ENCODE assay signal across 2 cellular contexts in the genomic region with DNA sequence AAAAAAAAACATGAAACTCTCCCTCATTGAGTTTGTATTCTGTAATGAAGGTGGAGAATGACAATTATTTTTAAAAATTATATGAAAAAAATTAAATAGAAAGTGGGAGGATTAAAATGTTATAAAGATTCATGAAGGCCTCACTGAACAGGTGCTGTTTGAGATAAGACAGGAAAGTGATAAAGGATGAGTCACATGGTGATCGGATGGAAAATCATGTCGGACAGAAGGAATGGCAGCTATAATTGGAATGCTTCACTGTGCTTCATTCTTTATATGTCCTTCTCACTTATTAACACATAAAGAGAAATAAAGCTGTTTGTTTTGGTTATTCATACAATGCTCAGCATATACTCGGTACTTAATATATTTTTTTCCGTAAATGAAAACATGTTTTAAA.
TF ChIP-seq lines count a peak whose summit lies in the region.

No MANE protein-coding gene starts in this region.

TF ChIP-seq in HCT116, 20 proteins besides CTCF, POLR2A, EP300 and RAD21 (continued from another document):
- TF ChIP-seq, protein P1, sequence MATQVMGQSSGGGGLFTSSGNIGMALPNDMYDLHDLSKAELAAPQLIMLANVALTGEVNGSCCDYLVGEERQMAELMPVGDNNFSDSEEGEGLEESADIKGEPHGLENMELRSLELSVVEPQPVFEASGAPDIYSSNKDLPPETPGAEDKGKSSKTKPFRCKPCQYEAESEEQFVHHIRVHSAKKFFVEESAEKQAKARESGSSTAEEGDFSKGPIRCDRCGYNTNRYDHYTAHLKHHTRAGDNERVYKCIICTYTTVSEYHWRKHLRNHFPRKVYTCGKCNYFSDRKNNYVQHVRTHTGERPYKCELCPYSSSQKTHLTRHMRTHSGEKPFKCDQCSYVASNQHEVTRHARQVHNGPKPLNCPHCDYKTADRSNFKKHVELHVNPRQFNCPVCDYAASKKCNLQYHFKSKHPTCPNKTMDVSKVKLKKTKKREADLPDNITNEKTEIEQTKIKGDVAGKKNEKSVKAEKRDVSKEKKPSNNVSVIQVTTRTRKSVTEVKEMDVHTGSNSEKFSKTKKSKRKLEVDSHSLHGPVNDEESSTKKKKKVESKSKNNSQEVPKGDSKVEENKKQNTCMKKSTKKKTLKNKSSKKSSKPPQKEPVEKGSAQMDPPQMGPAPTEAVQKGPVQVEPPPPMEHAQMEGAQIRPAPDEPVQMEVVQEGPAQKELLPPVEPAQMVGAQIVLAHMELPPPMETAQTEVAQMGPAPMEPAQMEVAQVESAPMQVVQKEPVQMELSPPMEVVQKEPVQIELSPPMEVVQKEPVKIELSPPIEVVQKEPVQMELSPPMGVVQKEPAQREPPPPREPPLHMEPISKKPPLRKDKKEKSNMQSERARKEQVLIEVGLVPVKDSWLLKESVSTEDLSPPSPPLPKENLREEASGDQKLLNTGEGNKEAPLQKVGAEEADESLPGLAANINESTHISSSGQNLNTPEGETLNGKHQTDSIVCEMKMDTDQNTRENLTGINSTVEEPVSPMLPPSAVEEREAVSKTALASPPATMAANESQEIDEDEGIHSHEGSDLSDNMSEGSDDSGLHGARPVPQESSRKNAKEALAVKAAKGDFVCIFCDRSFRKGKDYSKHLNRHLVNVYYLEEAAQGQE (IDR thresholded peaks at IDR 0.05; ENCODE audit: low read depth), result no peak
- TF ChIP-seq FOSL1 (IDR thresholded peaks at IDR 0.05; ENCODE audit: low read depth), result peak; percentile 48; the same call in 1 of the 2 replicates
- no peak for TF ChIP-seq CBX3 (IDR thresholded peaks at IDR 0.05; ENCODE audit: low read depth)
- TF ChIP-seq ZFX (IDR thresholded peaks at IDR 0.05), result no peak
- no peak for TF ChIP-seq POLR2AphosphoS5 (IDR thresholded peaks at IDR 0.05; ENCODE audit: low read depth, low read length)
- TF ChIP-seq JUND (IDR thresholded peaks at IDR 0.05), result peak; percentile 27

TF ChIP-seq in SK-N-SH treated with all-trans-retinoic acid at 6 μM for 48 hours, 23 proteins besides CTCF, POLR2A, EP300 and RAD21 (continued from another document):
- TF ChIP-seq PPARA (CRISPR knock-in tag; IDR thresholded peaks at IDR 0.05; ENCODE audit: borderline replicate concordance), result no peak
- TF ChIP-seq, protein P2, sequence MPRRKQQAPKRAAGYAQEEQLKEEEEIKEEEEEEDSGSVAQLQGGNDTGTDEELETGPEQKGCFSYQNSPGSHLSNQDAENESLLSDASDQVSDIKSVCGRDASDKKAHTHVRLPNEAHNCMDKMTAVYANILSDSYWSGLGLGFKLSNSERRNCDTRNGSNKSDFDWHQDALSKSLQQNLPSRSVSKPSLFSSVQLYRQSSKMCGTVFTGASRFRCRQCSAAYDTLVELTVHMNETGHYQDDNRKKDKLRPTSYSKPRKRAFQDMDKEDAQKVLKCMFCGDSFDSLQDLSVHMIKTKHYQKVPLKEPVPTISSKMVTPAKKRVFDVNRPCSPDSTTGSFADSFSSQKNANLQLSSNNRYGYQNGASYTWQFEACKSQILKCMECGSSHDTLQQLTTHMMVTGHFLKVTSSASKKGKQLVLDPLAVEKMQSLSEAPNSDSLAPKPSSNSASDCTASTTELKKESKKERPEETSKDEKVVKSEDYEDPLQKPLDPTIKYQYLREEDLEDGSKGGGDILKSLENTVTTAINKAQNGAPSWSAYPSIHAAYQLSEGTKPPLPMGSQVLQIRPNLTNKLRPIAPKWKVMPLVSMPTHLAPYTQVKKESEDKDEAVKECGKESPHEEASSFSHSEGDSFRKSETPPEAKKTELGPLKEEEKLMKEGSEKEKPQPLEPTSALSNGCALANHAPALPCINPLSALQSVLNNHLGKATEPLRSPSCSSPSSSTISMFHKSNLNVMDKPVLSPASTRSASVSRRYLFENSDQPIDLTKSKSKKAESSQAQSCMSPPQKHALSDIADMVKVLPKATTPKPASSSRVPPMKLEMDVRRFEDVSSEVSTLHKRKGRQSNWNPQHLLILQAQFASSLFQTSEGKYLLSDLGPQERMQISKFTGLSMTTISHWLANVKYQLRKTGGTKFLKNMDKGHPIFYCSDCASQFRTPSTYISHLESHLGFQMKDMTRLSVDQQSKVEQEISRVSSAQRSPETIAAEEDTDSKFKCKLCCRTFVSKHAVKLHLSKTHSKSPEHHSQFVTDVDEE (CRISPR knock-in tag; IDR thresholded peaks at IDR 0.05), result no peak
